ENCODE assay signal across 1 cellular context in the genomic region with DNA sequence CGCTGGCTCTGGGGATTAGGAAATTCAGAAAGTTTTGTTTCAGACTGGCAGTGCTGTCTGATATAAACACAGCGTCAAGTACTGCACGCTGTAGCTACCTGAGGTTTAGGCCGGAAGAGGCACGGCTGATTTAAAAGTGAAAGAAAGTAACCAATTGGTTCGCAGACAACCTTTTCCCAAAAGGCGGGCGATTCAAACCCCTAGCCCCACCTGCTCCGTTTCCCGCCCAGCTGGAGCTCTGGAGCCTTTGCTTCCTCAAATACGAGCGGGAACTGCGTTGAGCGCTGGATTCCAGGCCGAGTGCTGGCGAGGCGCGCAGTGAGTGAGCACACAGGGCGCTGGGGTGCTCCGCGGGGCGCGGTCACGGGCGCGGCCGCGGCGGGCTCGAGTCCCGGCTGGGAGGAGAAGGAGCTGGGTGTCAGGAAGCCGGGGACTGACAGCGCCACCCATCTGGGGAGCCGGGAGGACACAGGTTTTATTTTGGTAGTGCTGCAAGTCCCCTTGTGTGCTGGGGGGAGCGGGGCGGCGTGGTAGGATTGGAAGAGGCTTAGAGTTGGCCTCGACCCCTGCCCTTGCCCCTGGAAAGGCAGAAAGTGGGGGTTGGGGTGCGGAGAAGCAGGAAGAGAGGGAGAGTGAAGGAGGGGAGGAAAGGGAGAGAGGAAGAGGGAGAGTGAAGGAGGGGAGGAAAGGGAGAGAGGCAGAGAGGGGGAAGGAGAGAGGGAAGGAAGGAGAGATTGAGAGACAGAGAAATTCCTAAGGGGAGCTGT.
TF ChIP-seq lines count a peak whose summit lies in the region.

No MANE protein-coding gene starts in this region.

TF ChIP-seq in K562, 482 proteins besides CTCF, POLR2A, EP300 and RAD21 (continued from another document and continues in another):
- TF ChIP-seq, protein P1, sequence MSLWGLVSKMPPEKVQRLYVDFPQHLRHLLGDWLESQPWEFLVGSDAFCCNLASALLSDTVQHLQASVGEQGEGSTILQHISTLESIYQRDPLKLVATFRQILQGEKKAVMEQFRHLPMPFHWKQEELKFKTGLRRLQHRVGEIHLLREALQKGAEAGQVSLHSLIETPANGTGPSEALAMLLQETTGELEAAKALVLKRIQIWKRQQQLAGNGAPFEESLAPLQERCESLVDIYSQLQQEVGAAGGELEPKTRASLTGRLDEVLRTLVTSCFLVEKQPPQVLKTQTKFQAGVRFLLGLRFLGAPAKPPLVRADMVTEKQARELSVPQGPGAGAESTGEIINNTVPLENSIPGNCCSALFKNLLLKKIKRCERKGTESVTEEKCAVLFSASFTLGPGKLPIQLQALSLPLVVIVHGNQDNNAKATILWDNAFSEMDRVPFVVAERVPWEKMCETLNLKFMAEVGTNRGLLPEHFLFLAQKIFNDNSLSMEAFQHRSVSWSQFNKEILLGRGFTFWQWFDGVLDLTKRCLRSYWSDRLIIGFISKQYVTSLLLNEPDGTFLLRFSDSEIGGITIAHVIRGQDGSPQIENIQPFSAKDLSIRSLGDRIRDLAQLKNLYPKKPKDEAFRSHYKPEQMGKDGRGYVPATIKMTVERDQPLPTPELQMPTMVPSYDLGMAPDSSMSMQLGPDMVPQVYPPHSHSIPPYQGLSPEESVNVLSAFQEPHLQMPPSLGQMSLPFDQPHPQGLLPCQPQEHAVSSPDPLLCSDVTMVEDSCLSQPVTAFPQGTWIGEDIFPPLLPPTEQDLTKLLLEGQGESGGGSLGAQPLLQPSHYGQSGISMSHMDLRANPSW (CRISPR knock-in tag; IDR thresholded peaks at IDR 0.05) = peak; percentile 92; the same call in 1 of the 2 replicates
- TF ChIP-seq ZNF780A (CRISPR knock-in tag; IDR thresholded peaks at IDR 0.05) (no peak), ZEB2 (IDR thresholded peaks at IDR 0.05) (peak; percentile 62; the same call in 1 of the 2 replicates), FOXJ3 (CRISPR knock-in tag; IDR thresholded peaks at IDR 0.05) (peak; percentile 54; the same call in 1 of the 2 replicates), RBM39 (optimal IDR thresholded peaks at IDR 0.05; ENCODE audit: low read depth, low read length) (no peak), CBX1 (IDR thresholded peaks at IDR 0.05; ENCODE audit: low read depth) (peak; percentile 88; the same call in 1 of the 2 replicates), EP400 (IDR thresholded peaks at IDR 0.05) (peak; percentile 93), RFX1 (IDR thresholded peaks at IDR 0.05) (no peak), COPS2 (conservative IDR thresholded peaks at IDR 0.05) (no peak), RCOR1 (IDR thresholded peaks at IDR 0.05; ENCODE audit: borderline replicate concordance in 1 of 2, low read depth in 2 of 2, low read length in 2 of 2) (peak in 1 of 2 experiments; percentile 7; a peak in 2 of 4 replicates), ZNF212 (CRISPR knock-in tag; IDR thresholded peaks at IDR 0.05) (no peak), L3MBTL2 (IDR thresholded peaks at IDR 0.05) (peak; percentile 100), THRAP3 (IDR thresholded peaks at IDR 0.05; ENCODE audit: borderline replicate concordance) (no peak), BRCA1 (IDR thresholded peaks at IDR 0.05) (no peak), BRCA1 (CRISPR knock-in tag; IDR thresholded peaks at IDR 0.05) (no peak; the same call in 1 of the 2 replicates), ARNT (IDR thresholded peaks at IDR 0.05) (no peak), FOXP1 (CRISPR knock-in tag; IDR thresholded peaks at IDR 0.05) (peak; percentile 95), ZNF134 (CRISPR knock-in tag; conservative IDR thresholded peaks at IDR 0.05) (0 out of 2 replicates have a peak, but pooled peaks have one; percentile 22), ZKSCAN1 (IDR thresholded peaks at IDR 0.05; ENCODE audit: low read depth, low read length) (peak; percentile 48; the same call in 1 of the 2 replicates), NR2F6 (CRISPR knock-in tag; IDR thresholded peaks at IDR 0.05) (no peak), ARID2 (IDR thresholded peaks at IDR 0.05) (no peak), ZNF644 (tag; IDR thresholded peaks at IDR 0.05; ENCODE audit: low read depth) (0 out of 2 replicates have a peak, but pooled peaks have one; percentile 60), NRF1 (conservative IDR thresholded peaks at IDR 0.05 in 1 of 2, IDR thresholded peaks at IDR 0.05 in 1 of 2) (peak; percentile 36 to 55; a peak in 3 of 4 replicates), TAF7 (tag; IDR thresholded peaks at IDR 0.05) (no peak), FOXM1 (IDR thresholded peaks at IDR 0.05; ENCODE audit: low read depth) (peak; percentile 94), FOXM1 (CRISPR knock-in tag; IDR thresholded peaks at IDR 0.05; ENCODE audit: low read depth) (peak; percentile 99), FOXK2 (conservative IDR thresholded peaks at IDR 0.05 in 1 of 2, IDR thresholded peaks at IDR 0.05 in 1 of 2; ENCODE audit: low read depth in 2 of 2) (peak; percentile 76 to 82), MYBL2 (IDR thresholded peaks at IDR 0.05; ENCODE audit: low read depth) (peak; percentile 98), MYBL2 (CRISPR knock-in tag; IDR thresholded peaks at IDR 0.05; ENCODE audit: borderline replicate concordance) (peak; percentile 95; the same call in 1 of the 2 replicates), CCNT2 (IDR thresholded peaks at IDR 0.05; ENCODE audit: borderline replicate concordance, extremely low read depth, insufficient read length, low read depth, low read length) (peak; percentile 57), WHSC1 (IDR thresholded peaks at IDR 0.05; ENCODE audit: low read length) (no peak), SOX6 (IDR thresholded peaks at IDR 0.05) (peak; percentile 62), PTBP1 (IDR thresholded peaks at IDR 0.05; ENCODE audit: low read depth, low read length) (no peak), CTBP1 (IDR thresholded peaks at IDR 0.05; ENCODE audit: borderline replicate concordance) (peak; percentile 60), TRIM24 (IDR thresholded peaks at IDR 0.05) (peak; percentile 85 to 90)
- TF ChIP-seq, protein P2, sequence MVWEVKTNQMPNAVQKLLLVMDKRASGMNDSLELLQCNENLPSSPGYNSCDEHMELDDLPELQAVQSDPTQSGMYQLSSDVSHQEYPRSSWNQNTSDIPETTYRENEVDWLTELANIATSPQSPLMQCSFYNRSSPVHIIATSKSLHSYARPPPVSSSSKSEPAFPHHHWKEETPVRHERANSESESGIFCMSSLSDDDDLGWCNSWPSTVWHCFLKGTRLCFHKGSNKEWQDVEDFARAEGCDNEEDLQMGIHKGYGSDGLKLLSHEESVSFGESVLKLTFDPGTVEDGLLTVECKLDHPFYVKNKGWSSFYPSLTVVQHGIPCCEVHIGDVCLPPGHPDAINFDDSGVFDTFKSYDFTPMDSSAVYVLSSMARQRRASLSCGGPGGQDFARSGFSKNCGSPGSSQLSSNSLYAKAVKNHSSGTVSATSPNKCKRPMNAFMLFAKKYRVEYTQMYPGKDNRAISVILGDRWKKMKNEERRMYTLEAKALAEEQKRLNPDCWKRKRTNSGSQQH (CRISPR knock-in tag; IDR thresholded peaks at IDR 0.05) = peak; percentile 91; the same call in 1 of the 2 replicates
- TF ChIP-seq, protein P3, sequence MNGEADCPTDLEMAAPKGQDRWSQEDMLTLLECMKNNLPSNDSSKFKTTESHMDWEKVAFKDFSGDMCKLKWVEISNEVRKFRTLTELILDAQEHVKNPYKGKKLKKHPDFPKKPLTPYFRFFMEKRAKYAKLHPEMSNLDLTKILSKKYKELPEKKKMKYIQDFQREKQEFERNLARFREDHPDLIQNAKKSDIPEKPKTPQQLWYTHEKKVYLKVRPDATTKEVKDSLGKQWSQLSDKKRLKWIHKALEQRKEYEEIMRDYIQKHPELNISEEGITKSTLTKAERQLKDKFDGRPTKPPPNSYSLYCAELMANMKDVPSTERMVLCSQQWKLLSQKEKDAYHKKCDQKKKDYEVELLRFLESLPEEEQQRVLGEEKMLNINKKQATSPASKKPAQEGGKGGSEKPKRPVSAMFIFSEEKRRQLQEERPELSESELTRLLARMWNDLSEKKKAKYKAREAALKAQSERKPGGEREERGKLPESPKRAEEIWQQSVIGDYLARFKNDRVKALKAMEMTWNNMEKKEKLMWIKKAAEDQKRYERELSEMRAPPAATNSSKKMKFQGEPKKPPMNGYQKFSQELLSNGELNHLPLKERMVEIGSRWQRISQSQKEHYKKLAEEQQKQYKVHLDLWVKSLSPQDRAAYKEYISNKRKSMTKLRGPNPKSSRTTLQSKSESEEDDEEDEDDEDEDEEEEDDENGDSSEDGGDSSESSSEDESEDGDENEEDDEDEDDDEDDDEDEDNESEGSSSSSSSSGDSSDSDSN (IDR thresholded peaks at IDR 0.05; ENCODE audit: borderline replicate concordance in 1 of 2, low read depth in 2 of 2, low read length in 2 of 2) = peak; percentile 64 to 93; a peak in 2 of 4 replicates
- TF ChIP-seq, protein P4, sequence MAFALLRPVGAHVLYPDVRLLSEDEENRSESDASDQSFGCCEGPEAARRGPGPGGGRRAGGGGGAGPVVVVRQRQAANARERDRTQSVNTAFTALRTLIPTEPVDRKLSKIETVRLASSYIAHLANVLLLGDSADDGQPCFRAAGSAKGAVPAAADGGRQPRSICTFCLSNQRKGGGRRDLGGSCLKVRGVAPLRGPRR (CRISPR knock-in tag; IDR thresholded peaks at IDR 0.05) = no peak
- TF ChIP-seq, protein P5, sequence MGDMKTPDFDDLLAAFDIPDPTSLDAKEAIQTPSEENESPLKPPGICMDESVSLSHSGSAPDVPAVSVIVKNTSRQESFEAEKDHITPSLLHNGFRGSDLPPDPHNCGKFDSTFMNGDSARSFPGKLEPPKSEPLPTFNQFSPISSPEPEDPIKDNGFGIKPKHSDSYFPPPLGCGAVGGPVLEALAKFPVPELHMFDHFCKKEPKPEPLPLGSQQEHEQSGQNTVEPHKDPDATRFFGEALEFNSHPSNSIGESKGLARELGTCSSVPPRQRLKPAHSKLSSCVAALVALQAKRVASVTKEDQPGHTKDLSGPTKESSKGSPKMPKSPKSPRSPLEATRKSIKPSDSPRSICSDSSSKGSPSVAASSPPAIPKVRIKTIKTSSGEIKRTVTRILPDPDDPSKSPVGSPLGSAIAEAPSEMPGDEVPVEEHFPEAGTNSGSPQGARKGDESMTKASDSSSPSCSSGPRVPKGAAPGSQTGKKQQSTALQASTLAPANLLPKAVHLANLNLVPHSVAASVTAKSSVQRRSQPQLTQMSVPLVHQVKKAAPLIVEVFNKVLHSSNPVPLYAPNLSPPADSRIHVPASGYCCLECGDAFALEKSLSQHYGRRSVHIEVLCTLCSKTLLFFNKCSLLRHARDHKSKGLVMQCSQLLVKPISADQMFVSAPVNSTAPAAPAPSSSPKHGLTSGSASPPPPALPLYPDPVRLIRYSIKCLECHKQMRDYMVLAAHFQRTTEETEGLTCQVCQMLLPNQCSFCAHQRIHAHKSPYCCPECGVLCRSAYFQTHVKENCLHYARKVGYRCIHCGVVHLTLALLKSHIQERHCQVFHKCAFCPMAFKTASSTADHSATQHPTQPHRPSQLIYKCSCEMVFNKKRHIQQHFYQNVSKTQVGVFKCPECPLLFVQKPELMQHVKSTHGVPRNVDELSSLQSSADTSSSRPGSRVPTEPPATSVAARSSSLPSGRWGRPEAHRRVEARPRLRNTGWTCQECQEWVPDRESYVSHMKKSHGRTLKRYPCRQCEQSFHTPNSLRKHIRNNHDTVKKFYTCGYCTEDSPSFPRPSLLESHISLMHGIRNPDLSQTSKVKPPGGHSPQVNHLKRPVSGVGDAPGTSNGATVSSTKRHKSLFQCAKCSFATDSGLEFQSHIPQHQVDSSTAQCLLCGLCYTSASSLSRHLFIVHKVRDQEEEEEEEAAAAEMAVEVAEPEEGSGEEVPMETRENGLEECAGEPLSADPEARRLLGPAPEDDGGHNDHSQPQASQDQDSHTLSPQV (IDR thresholded peaks at IDR 0.05) = peak; percentile 82; the same call in 1 of the 2 replicates
- TF ChIP-seq, protein P6, sequence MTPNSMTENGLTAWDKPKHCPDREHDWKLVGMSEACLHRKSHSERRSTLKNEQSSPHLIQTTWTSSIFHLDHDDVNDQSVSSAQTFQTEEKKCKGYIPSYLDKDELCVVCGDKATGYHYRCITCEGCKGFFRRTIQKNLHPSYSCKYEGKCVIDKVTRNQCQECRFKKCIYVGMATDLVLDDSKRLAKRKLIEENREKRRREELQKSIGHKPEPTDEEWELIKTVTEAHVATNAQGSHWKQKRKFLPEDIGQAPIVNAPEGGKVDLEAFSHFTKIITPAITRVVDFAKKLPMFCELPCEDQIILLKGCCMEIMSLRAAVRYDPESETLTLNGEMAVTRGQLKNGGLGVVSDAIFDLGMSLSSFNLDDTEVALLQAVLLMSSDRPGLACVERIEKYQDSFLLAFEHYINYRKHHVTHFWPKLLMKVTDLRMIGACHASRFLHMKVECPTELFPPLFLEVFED (CRISPR knock-in tag; conservative IDR thresholded peaks at IDR 0.05) = peak; percentile 70
- TF ChIP-seq, protein P7, sequence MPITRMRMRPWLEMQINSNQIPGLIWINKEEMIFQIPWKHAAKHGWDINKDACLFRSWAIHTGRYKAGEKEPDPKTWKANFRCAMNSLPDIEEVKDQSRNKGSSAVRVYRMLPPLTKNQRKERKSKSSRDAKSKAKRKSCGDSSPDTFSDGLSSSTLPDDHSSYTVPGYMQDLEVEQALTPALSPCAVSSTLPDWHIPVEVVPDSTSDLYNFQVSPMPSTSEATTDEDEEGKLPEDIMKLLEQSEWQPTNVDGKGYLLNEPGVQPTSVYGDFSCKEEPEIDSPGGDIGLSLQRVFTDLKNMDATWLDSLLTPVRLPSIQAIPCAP (CRISPR knock-in tag; IDR thresholded peaks at IDR 0.05; ENCODE audit: borderline replicate concordance) = peak; percentile 95
- TF ChIP-seq, protein P8, sequence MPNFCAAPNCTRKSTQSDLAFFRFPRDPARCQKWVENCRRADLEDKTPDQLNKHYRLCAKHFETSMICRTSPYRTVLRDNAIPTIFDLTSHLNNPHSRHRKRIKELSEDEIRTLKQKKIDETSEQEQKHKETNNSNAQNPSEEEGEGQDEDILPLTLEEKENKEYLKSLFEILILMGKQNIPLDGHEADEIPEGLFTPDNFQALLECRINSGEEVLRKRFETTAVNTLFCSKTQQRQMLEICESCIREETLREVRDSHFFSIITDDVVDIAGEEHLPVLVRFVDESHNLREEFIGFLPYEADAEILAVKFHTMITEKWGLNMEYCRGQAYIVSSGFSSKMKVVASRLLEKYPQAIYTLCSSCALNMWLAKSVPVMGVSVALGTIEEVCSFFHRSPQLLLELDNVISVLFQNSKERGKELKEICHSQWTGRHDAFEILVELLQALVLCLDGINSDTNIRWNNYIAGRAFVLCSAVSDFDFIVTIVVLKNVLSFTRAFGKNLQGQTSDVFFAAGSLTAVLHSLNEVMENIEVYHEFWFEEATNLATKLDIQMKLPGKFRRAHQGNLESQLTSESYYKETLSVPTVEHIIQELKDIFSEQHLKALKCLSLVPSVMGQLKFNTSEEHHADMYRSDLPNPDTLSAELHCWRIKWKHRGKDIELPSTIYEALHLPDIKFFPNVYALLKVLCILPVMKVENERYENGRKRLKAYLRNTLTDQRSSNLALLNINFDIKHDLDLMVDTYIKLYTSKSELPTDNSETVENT (CRISPR knock-in tag; IDR thresholded peaks at IDR 0.05) = peak; percentile 41; the same call in 1 of the 2 replicates
